9 cellular contexts compared by ENCODE assay signal in genomic region chr22:30159561-30160353, GRCh38.
DNase-seq lines count a peak whose midpoint lies in the region; ATAC-seq and TF ChIP-seq lines count a peak whose summit lies in the region.
"Had no signal": no experiment of that assay in that cellular context is flagged by ENCODE, and none has a peak within 500 bp of the region (broad histone marks: within the 10 kb centered on the region; RNA-seq: fewer than 3 reads in every experiment).

No MANE protein-coding gene starts in this region.

- TF ChIP-seq CTCF in AG10803 (conservative IDR thresholded peaks at IDR 0.05; ENCODE audit: low read length), result no peak
- no peak for TF ChIP-seq CTCF in body of pancreas (IDR thresholded peaks at IDR 0.05)
- TF ChIP-seq CTCF in neural progenitor cell (IDR thresholded peaks at IDR 0.05), result no peak
- no peak for TF ChIP-seq CTCF in dorsolateral prefrontal cortex (IDR thresholded peaks at IDR 0.05 in 54 of 56, conservative IDR thresholded peaks at IDR 0.05 in 2 of 56; ENCODE audit: low read depth in 1 of 56, partially characterized antibody in 56 of 56)

- H2AFZ ChIP-seq in mesenchymal stem cell (ENCODE audit: low read depth, low read length) (no peak overlapping the region), neural progenitor cell (replicated peaks) (no peak overlapping the region)

- H3K27me3 Mint-ChIP-seq in neural progenitor cell (ENCODE audit: insufficient read depth, low read depth), result peaks cover 2% of the 10 kb centered on the region

- no peak overlapping the region for H3K27ac ChIP-seq in body of pancreas
- H3K27ac ChIP-seq in mesenchymal stem cell (ENCODE audit: low read length, poor library complexity, severe bottlenecking), result peak overlapping the region; percentile 73
- no peak overlapping the region for H3K27ac ChIP-seq in neural progenitor cell
- peak overlapping the region in 1 of 59 donors; percentile 27 for H3K27ac ChIP-seq in dorsolateral prefrontal cortex

- H3K36me3 Mint-ChIP-seq in neural progenitor cell, result no peaks in the 10 kb centered on the region
- H3K36me3 Mint-ChIP-seq: brain had no signal

- H2AK5ac ChIP-seq in mesenchymal stem cell (ENCODE audit: low read length, severe bottlenecking), result peak overlapping the region; percentile 68

- no peak overlapping the region for H4K91ac ChIP-seq in mesenchymal stem cell (ENCODE audit: low read length)

- H3K4ac ChIP-seq in mesenchymal stem cell (ENCODE audit: low read depth in 1 of 2, low read length in 2 of 2), result no peak overlapping the region

- H3K9me3 Mint-ChIP-seq in neural progenitor cell, result no peaks in the 10 kb centered on the region
- H3K9me3 Mint-ChIP-seq: brain had no signal

- 30 to 35% methylated on average over 2 of the region's 2 CpGs for WGBS in body of pancreas, 2 donors
- 70% methylated on average over 2 of the region's 2 CpGs for WGBS in mesenchymal stem cell

- H3K79me2 ChIP-seq in neural progenitor cell (ENCODE audit: low read depth), result no peaks in the 10 kb centered on the region

- no peak overlapping the region for H3K27ac Mint-ChIP-seq in neural progenitor cell

- H3K9ac ChIP-seq in mesenchymal stem cell (ENCODE audit: low read length), result peak overlapping the region; percentile 40
- H3K9ac ChIP-seq in neural progenitor cell, result no peak overlapping the region

- no peak overlapping the region for H3K4me2 ChIP-seq in mesenchymal stem cell (ENCODE audit: low read length, poor library complexity, severe bottlenecking)
- H3K4me2 ChIP-seq in neural progenitor cell, result no peak overlapping the region

- H2BK120ac ChIP-seq in mesenchymal stem cell (ENCODE audit: low read depth, low read length), result no peak overlapping the region

- H3K23ac ChIP-seq in mesenchymal stem cell (ENCODE audit: low read length in 2 of 2), result no peak overlapping the region

- no peak overlapping the region for H2BK5ac ChIP-seq in mesenchymal stem cell (ENCODE audit: low read depth, low read length, poor library complexity, severe bottlenecking)

- H2BK12ac ChIP-seq in mesenchymal stem cell (ENCODE audit: low read length in 2 of 2), result peak overlapping the region; percentile 77 to 84

- H4K8ac ChIP-seq in mesenchymal stem cell (ENCODE audit: low read length), result no peak overlapping the region

- H3K27me3 ChIP-seq in body of pancreas, result no peaks in the 10 kb centered on the region
- H3K27me3 ChIP-seq in mesenchymal stem cell (ENCODE audit: control insufficient read depth in 1 of 2, insufficient read depth in 1 of 2, low read length in 2 of 2), result no peaks in the 10 kb centered on the region
- no peaks in the 10 kb centered on the region for H3K27me3 ChIP-seq in neural progenitor cell
- peaks cover 0 to 5% (median 0%) of the 10 kb centered on the region in 45 donors for H3K27me3 ChIP-seq in dorsolateral prefrontal cortex

- intact Hi-C loops in body of pancreas (cut with DNase I), result loop anchor here (10.0 kb wide), 1 partner anchor 65 kb away; no protein-coding TSS in a partner anchor
- intact Hi-C loops in dorsolateral prefrontal cortex (cut with DNase I), result no loop called here

- peak overlapping the region in 1 of 2 experiments; percentile 60 for H3K18ac ChIP-seq in mesenchymal stem cell (ENCODE audit: low read depth in 1 of 2, low read length in 2 of 2)

- H3K4me3 ChIP-seq in AG10803 (ENCODE audit: low read length), result no peak overlapping the region
- no peak overlapping the region for H3K4me3 ChIP-seq in body of pancreas
- no peak overlapping the region for H3K4me3 ChIP-seq in mesenchymal stem cell (ENCODE audit: insufficient read depth in 1 of 2, low read depth in 1 of 2, low read length in 2 of 2)
- H3K4me3 ChIP-seq in neural progenitor cell, result no peak overlapping the region
- H3K4me3 ChIP-seq in dorsolateral prefrontal cortex, result no peak overlapping the region

- H3K4me3 Mint-ChIP-seq in neural progenitor cell, result no peak overlapping the region
- H3K4me3 Mint-ChIP-seq: brain had no signal

- no peak overlapping the region for H2BK15ac ChIP-seq in mesenchymal stem cell (ENCODE audit: low read depth, poor library complexity, severe bottlenecking)

- H3K4me1 ChIP-seq in body of pancreas, result no peaks in the 10 kb centered on the region
- H3K4me1 ChIP-seq in mesenchymal stem cell (ENCODE audit: control insufficient read depth, insufficient read depth, low read depth, low read length), result peaks cover 6% of the 10 kb centered on the region
- H3K4me1 ChIP-seq in neural progenitor cell, result no peaks in the 10 kb centered on the region

- H4K20me1 ChIP-seq in neural progenitor cell (ENCODE audit: low read depth), result no peaks in the 10 kb centered on the region

- TF ChIP-seq POLR2A in body of pancreas (IDR thresholded peaks at IDR 0.05), result no peak

- H3K9me3 ChIP-seq in body of pancreas (no peaks in the 10 kb centered on the region), mesenchymal stem cell (ENCODE audit: control insufficient read depth, low read length) (no peaks in the 10 kb centered on the region), neural progenitor cell (ENCODE audit: low read depth) (no peaks in the 10 kb centered on the region)

- no peaks in the 10 kb centered on the region for H3K36me3 ChIP-seq in body of pancreas (replicated peaks in 1 of 2; ENCODE audit: insufficient read depth in 1 of 2, low read depth in 2 of 2)
- no peaks in the 10 kb centered on the region for H3K36me3 ChIP-seq in mesenchymal stem cell (ENCODE audit: control insufficient read depth in 1 of 2, insufficient read depth in 2 of 2, low read depth in 1 of 2, low read length in 2 of 2)
- H3K36me3 ChIP-seq in neural progenitor cell, result no peaks in the 10 kb centered on the region

- DNase-seq in AG10803 (ENCODE audit: low read depth) (peak; percentile 54), HT1080 (ENCODE audit: low read depth) (peak; percentile 45), body of pancreas (peak in 3 of 4 donors; percentile 22 to 35 (median 25)), mesenchymal stem cell (peak; percentile 73), neural progenitor cell (ENCODE audit: low spot score) (no peak), D341Med (ENCODE audit: low spot score) (no peak), 8988T (no peak), dorsolateral prefrontal cortex (no peak)

- peak; percentile 60 for ATAC-seq in body of pancreas

- peaks cover 12% of the 10 kb centered on the region for H3K4me1 Mint-ChIP-seq in neural progenitor cell

- no peaks in the 10 kb centered on the region for H3F3A ChIP-seq in neural progenitor cell (ENCODE audit: low read depth)

- H3K14ac ChIP-seq in mesenchymal stem cell (ENCODE audit: low read length in 2 of 2), result no peak overlapping the region

- H3K79me1 ChIP-seq in mesenchymal stem cell (replicated peaks; ENCODE audit: low read length, poor library complexity, severe bottlenecking), result no peaks in the 10 kb centered on the region

Comparison
In these comparisons a context has a peak if more than half of its experiments do, and no peak if none do; other contexts are left out.
1. DNase-seq: peak in AG10803 (single experiment), HT1080 (single experiment), body of pancreas (3 of 4) and mesenchymal stem cell (single experiment); none in neural progenitor cell (single experiment), D341Med (single experiment), 8988T (single experiment) and dorsolateral prefrontal cortex (0 of 10).